In the genomic region with DNA sequence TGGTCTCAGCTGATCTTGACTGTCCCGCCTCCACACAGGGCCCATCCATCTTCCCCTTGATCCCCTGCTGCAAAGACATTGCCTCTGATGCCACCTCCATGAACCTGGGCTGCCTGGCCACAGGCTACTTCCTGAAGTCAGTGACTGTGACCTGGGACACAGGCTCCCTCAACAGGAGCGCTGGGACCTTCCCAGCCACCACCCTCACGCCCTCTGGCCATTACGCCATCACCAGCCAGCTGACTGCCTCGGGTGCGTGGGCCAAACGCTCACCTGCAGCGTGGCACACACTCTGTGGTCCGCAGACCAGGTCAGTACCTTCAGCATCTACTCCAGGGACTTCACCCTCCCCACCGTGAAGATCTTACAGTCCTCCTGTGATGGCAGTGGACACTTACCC, we compare ENCODE assay signal across 21 cellular contexts.
"Had no signal": no experiment of that assay in that cellular context is flagged by ENCODE, and none has a peak within 500 bp of the region (broad histone marks: within the 10 kb centered on the region; RNA-seq: fewer than 3 reads in every experiment).

No MANE protein-coding gene starts in this region.

- DNase-seq: activated CD4-positive, alpha-beta T cell treated with anti-CD3 and anti-CD28 coated beads for 1 hour; activated CD4-positive, alpha-beta T cell treated with anti-CD3 and anti-CD28 coated beads, Interleukin-2, amount 50 U/mL, for 4 hours; activated effector memory CD4-positive, alpha-beta T cell treated with Interleukin-2 at 50 U/mL for 16 hours; activated naive CD4-positive, alpha-beta T cell treated with anti-CD3 and anti-CD28 coated beads, Interleukin-2, amount 50 U/mL, for 16 hours; activated naive CD8-positive, alpha-beta T cell treated with anti-CD3 and anti-CD28 coated beads, Interleukin-2, amount 50 U/mL, for 24 hours; activated T-cell treated with anti-CD3 and anti-CD28 coated beads, Interleukin-2, amount 50 U/mL, for 72 hours; body of pancreas; effector CD4-positive, alpha-beta T cell; foreskin keratinocyte; kidney glomerular epithelial cell; left ventricle myocardium inferior; naive thymus-derived CD4-positive, alpha-beta T cell; stimulated activated CD4-positive, alpha-beta T cell treated with anti-CD3 and anti-CD28 coated beads, Interleukin-4, amount 100 ng/mL, for 24 hours; stimulated activated naive CD4-positive, alpha-beta T cell treated with Interleukin-2 at 50 U/mL for 16 hours; T-cell; T-helper 9 cell had no signal

- H3K27me3 Mint-ChIP-seq: activated naive CD8-positive, alpha-beta T cell treated with anti-CD3 and anti-CD28 coated beads, Interleukin-2, amount 50 U/mL, for 24 hours; dendritic cell treated with granulocyte-macrophage colony-stimulating factor and Interleukin-4, amounts not matched to agents 40 ng/mL and 50 ng/mL, for 4 days; naive thymus-derived CD4-positive, alpha-beta T cell; progenitor cell of endocrine pancreas; T-cell had no signal

- H3K4me1 Mint-ChIP-seq: activated naive CD8-positive, alpha-beta T cell treated with anti-CD3 and anti-CD28 coated beads, Interleukin-2, amount 50 U/mL, for 24 hours; neural crest cell; T-cell had no signal

- H3K4me3 ChIP-seq: body of pancreas, cardiac muscle cell, left ventricle myocardium inferior, thoracic aorta had no signal

- H3K27ac Mint-ChIP-seq: activated naive CD8-positive, alpha-beta T cell treated with anti-CD3 and anti-CD28 coated beads, Interleukin-2, amount 50 U/mL, for 24 hours; activated T-cell treated with anti-CD3 and anti-CD28 coated beads, Interleukin-2, amount 50 U/mL, for 72 hours; dendritic cell treated with granulocyte-macrophage colony-stimulating factor and Interleukin-4, amounts not matched to agents 40 ng/mL and 50 ng/mL, for 4 days; naive thymus-derived CD4-positive, alpha-beta T cell; progenitor cell of endocrine pancreas; T-cell had no signal

- H3K36me3 ChIP-seq: cardiac muscle cell had no signal

- H3K27me3 ChIP-seq: body of pancreas, cardiac muscle cell, foreskin keratinocyte had no signal

- H3K27ac ChIP-seq: body of pancreas, cardiac muscle cell, foreskin keratinocyte, left ventricle myocardium inferior, thoracic aorta had no signal

- ATAC-seq: activated naive CD8-positive, alpha-beta T cell treated with anti-CD3 and anti-CD28 coated beads, Interleukin-2, amount 50 U/mL, for 24 hours; activated T-cell treated with anti-CD3 and anti-CD28 coated beads, Interleukin-2, amount 50 U/mL, for 72 hours; body of pancreas; foreskin keratinocyte; naive thymus-derived CD4-positive, alpha-beta T cell; T-cell had no signal

- H3K4me3 Mint-ChIP-seq: activated naive CD8-positive, alpha-beta T cell treated with anti-CD3 and anti-CD28 coated beads, Interleukin-2, amount 50 U/mL, for 24 hours; activated T-cell treated with anti-CD3 and anti-CD28 coated beads, Interleukin-2, amount 50 U/mL, for 72 hours; dendritic cell treated with granulocyte-macrophage colony-stimulating factor and Interleukin-4, amounts not matched to agents 40 ng/mL and 50 ng/mL, for 4 days; naive thymus-derived CD4-positive, alpha-beta T cell; neural crest cell; T-cell had no signal

- H3K4me1 ChIP-seq: body of pancreas, foreskin keratinocyte, left ventricle myocardium inferior had no signal

- H3K9me3 ChIP-seq: body of pancreas, thoracic aorta had no signal

- H3K9me3 Mint-ChIP-seq: neural crest cell had no signal
